11 cellular contexts compared by ENCODE assay signal in the genomic region with DNA sequence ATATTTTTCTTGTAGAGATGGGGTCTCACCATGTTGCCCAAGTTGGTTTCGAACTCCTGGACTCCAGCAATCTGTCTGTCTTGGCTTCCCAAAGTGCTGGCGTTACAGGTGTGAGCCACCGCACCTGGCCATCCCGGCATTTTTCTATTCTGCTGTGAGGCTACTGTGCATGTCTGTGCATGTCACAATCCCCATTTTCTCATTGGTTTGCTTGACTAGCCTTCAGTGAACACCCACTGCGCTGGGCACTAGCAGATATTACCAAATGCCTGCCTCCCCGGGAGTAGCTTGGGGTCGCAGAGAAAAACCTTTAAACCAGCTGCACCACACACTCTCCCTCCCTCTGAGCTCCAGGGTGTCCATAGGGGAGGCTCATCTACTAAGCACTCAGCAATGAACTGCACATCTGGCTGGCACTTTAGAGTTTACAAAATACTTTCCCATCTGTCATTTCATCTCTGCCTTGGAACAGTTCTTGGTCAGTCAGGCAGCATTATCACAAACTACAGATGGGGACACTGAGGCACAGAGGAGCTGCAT. TPM values are rescaled to one million over a fixed set of nuclear protein-coding genes. Genes with fewer than 3 reads are reported as not detected.
DNase-seq lines count a peak whose midpoint lies in the region; ATAC-seq and TF ChIP-seq lines count a peak whose summit lies in the region.
"Had no signal": no experiment of that assay in that cellular context is flagged by ENCODE, and none has a peak within 500 bp of the region (broad histone marks: within the 10 kb centered on the region; RNA-seq: fewer than 3 reads in every experiment).

No MANE protein-coding gene starts in this region.

- TF ChIP-seq POLR2A in breast epithelium (IDR thresholded peaks at IDR 0.05) (no peak), upper lobe of left lung (IDR thresholded peaks at IDR 0.05) (no peak)

- peak overlapping the region; percentile 98 to 99 for H3K27ac ChIP-seq in right atrium auricular region
- peak overlapping the region; percentile 97 to 98 for H3K27ac ChIP-seq in breast epithelium
- H3K27ac ChIP-seq in muscle layer of duodenum (ENCODE audit: low read length) = peak overlapping the region; percentile 89
- peak overlapping the region; percentile 79 to 99 (median 95) for H3K27ac ChIP-seq in upper lobe of left lung

- H3K36me3 ChIP-seq in right atrium auricular region = peaks cover 20% of the 10 kb centered on the region
- H3K36me3 ChIP-seq in breast epithelium = no peaks in the 10 kb centered on the region
- H3K36me3 ChIP-seq in muscle layer of duodenum (ENCODE audit: control insufficient read depth in 1 of 2, insufficient read depth in 2 of 2, low read length in 2 of 2) = peaks cover 8 to 11% of the 10 kb centered on the region in 2 donors
- H3K36me3 ChIP-seq in upper lobe of left lung = peaks cover 0 to 29% (median 4%) of the 10 kb centered on the region in 4 donors

- intact Hi-C loops in Right ventricle myocardium inferior (cut with DNase I) = no loop called here
- intact Hi-C loops in breast epithelium (cut with DNase I; ENCODE audit: low total_unique reads) = loop anchor here (10.0 kb wide), 1 partner anchor 108 kb away; a partner anchor contains a TSS

- peaks cover 0 to 83% of the 10 kb centered on the region in 2 donors for H3K4me1 ChIP-seq in right atrium auricular region
- peaks cover 24 to 46% of the 10 kb centered on the region in 2 donors for H3K4me1 ChIP-seq in breast epithelium
- peaks cover 21 to 75% of the 10 kb centered on the region in 2 donors for H3K4me1 ChIP-seq in muscle layer of duodenum (ENCODE audit: control insufficient read depth in 1 of 2, insufficient read depth in 2 of 2, low read length in 2 of 2)
- peaks cover 62 to 75% (median 64%) of the 10 kb centered on the region in 4 donors for H3K4me1 ChIP-seq in upper lobe of left lung

- no peaks in the 10 kb centered on the region for H3K27me3 ChIP-seq in right atrium auricular region
- H3K27me3 ChIP-seq in breast epithelium = no peaks in the 10 kb centered on the region
- H3K27me3 ChIP-seq in muscle layer of duodenum (ENCODE audit: low read depth, low read length) = no peaks in the 10 kb centered on the region
- no peaks in the 10 kb centered on the region for H3K27me3 ChIP-seq in upper lobe of left lung

- no peaks in the 10 kb centered on the region for H3K9me3 ChIP-seq in right atrium auricular region
- H3K9me3 ChIP-seq in breast epithelium = no peaks in the 10 kb centered on the region
- H3K9me3 ChIP-seq in muscle layer of duodenum (ENCODE audit: control insufficient read depth in 1 of 2, low read length in 2 of 2) = no peaks in the 10 kb centered on the region
- no peaks in the 10 kb centered on the region for H3K9me3 ChIP-seq in upper lobe of left lung

- ATAC-seq in Right ventricle myocardium inferior (no peak), upper lobe of left lung (ENCODE audit: low FRiP score in 2 of 2) (no peak), HG02938 (IDR thresholded peaks at IDR 0.05; ENCODE audit: unreplicated experiment) (no peak), GM18502 (IDR thresholded peaks at IDR 0.05; ENCODE audit: poor library complexity, unreplicated experiment) (no peak)
- ATAC-seq: K562 had no signal

- no peak overlapping the region for H3K4me3 ChIP-seq in right atrium auricular region
- peak overlapping the region in 1 of 3 donors; percentile 94 for H3K4me3 ChIP-seq in breast epithelium
- no peak overlapping the region for H3K4me3 ChIP-seq in muscle layer of duodenum (ENCODE audit: low read depth in 1 of 2, low read length in 2 of 2)
- H3K4me3 ChIP-seq in upper lobe of left lung = no peak overlapping the region
- H3K4me3 ChIP-seq: K562 had no signal

- TF ChIP-seq CTCF in right atrium auricular region (IDR thresholded peaks at IDR 0.05) (no peak), breast epithelium (IDR thresholded peaks at IDR 0.05) (no peak), upper lobe of left lung (IDR thresholded peaks at IDR 0.05) (no peak)

- 83% methylated on average over 7 of the region's 7 CpGs for WGBS in upper lobe of left lung, 2 donors

- DNase-seq in right atrium auricular region (ENCODE audit: low spot score) = no peak
- no peak for DNase-seq in Right ventricle myocardium inferior (ENCODE audit: missing footprints)
- DNase-seq in breast epithelium (ENCODE audit: low spot score in 2 of 2) = no peak
- no peak for DNase-seq in upper lobe of left lung
- no peak for DNase-seq in NCI-H2171 (lab: John Stamatoyannopoulos, UW)
- DNase-seq: activated CD4-positive, alpha-beta memory T cell treated with anti-CD3 and anti-CD28 coated beads for 36 hours; OCI-M1 had no signal

- TF ChIP-seq EP300 in upper lobe of left lung (IDR thresholded peaks at IDR 0.05) = no peak

RNA-seq across cellular contexts. Expression of a gene that starts 4.9 kb away (rescaled TPM):
- total RNA-seq in right atrium auricular region (10 to 100 TPM; 41.8 to 78.8 TPM), Right ventricle myocardium inferior (55.4 TPM), breast epithelium (100 to 1,000 TPM in 2 of 3 donors, 10 to 100 TPM in 1; 83.0 to 147 (median 117) TPM), upper lobe of left lung (100 to 1,000 TPM in 5 of 6 donors, 10 to 100 TPM in 1; 94.1 to 345 (median 123) TPM)

RNA-seq across cellular contexts. Expression of a gene that starts 39.5 kb away (rescaled TPM):
- total RNA-seq in right atrium auricular region (10 to 100 TPM; 51.2 to 76.1 TPM), Right ventricle myocardium inferior (43.1 TPM), breast epithelium (10 to 100 TPM; 30.6 to 49.5 (median 42.4) TPM), upper lobe of left lung (100 to 1,000 TPM in 1 of 6 donors, 10 to 100 TPM in 5; 47.5 to 141 (median 72.1) TPM)
